14 cellular contexts compared by ENCODE assay signal in the genomic region with DNA sequence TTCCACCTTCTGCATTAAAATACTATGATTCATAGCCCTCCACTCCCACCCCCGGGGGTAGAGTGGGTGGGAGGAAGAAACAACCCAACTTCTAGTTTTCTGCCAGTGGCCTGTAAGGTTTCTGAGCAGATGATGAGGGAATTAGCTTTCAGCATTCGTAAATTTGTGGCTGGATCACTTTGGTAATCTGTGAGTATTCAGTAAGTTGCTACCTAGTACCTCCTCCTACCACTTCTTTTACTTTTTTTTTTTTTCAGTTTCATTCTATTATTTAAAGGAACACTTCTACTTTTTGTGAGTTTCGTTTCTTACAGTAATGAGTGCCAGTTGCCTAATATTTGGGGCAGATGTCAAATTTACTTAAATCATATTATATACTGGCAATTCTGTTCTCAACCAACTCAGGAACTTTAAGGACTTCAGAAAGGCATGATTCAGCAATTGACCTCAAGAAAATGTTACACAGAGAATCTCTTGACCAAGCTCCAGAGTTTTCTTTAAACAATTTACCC. TPM values are rescaled to one million over a fixed set of nuclear protein-coding genes. Genes with fewer than 3 reads are reported as not detected.
DNase-seq lines count a peak whose midpoint lies in the region; ATAC-seq and TF ChIP-seq lines count a peak whose summit lies in the region.
"Had no signal": no experiment of that assay in that cellular context is flagged by ENCODE, and none has a peak within 500 bp of the region (broad histone marks: within the 10 kb centered on the region; RNA-seq: fewer than 3 reads in every experiment).

No MANE protein-coding gene starts in this region.

- no peaks in the 10 kb centered on the region for H3K36me3 Mint-ChIP-seq in activated T-cell treated with anti-CD3 and anti-CD28 coated beads, Interleukin-2, amount 50 U/mL, for 72 hours (ENCODE audit: insufficient read depth in 2 of 2)
- peaks cover 7% of the 10 kb centered on the region for H3K36me3 Mint-ChIP-seq in type B pancreatic cell
- H3K36me3 Mint-ChIP-seq: stimulated activated effector memory CD8-positive, alpha-beta T cell treated with anti-CD3 and anti-CD28 coated beads, Interleukin-12 subunit alpha, Interleukin-12 subunit beta, amount 100 ng/mL, for 72 hours had no signal

- H3K4me1 ChIP-seq in foreskin keratinocyte, result peaks cover 14% of the 10 kb centered on the region
- no peaks in the 10 kb centered on the region for H3K4me1 ChIP-seq in sigmoid colon
- H3K4me1 ChIP-seq: SJSA1 had no signal

- H3K4me1 Mint-ChIP-seq in activated T-cell treated with anti-CD3 and anti-CD28 coated beads, Interleukin-2, amount 50 U/mL, for 72 hours (ENCODE audit: low read depth), result peaks cover 10% of the 10 kb centered on the region
- no peaks in the 10 kb centered on the region for H3K4me1 Mint-ChIP-seq in type B pancreatic cell (ENCODE audit: unreplicated experiment)

- WGBS in sigmoid colon, 2 donors, result 34 to 50% methylated on average over 3 of the region's 3 CpGs

- no peak for ATAC-seq in activated T-cell treated with anti-CD3 and anti-CD28 coated beads, Interleukin-2, amount 50 U/mL, for 72 hours (replicated peaks in 1 of 2)
- ATAC-seq in foreskin keratinocyte, result peak; percentile 29
- no peak for ATAC-seq in HG03571 (IDR thresholded peaks at IDR 0.05; ENCODE audit: unreplicated experiment)
- ATAC-seq: activated CD4-positive, CD25-positive, alpha-beta regulatory T cell treated with anti-CD3 and anti-CD28 coated beads, Interleukin-2, amount 50 U/mL, for 24 hours; stimulated activated effector memory CD8-positive, alpha-beta T cell treated with anti-CD3 and anti-CD28 coated beads, Interleukin-12 subunit alpha, Interleukin-12 subunit beta, amount 100 ng/mL, for 72 hours had no signal

- H3K9me3 Mint-ChIP-seq in activated T-cell treated with anti-CD3 and anti-CD28 coated beads, Interleukin-2, amount 50 U/mL, for 72 hours, result no peaks in the 10 kb centered on the region
- H3K9me3 Mint-ChIP-seq in type B pancreatic cell, result no peaks in the 10 kb centered on the region
- H3K9me3 Mint-ChIP-seq: stimulated activated effector memory CD8-positive, alpha-beta T cell treated with anti-CD3 and anti-CD28 coated beads, Interleukin-12 subunit alpha, Interleukin-12 subunit beta, amount 100 ng/mL, for 72 hours had no signal

- H3K27ac ChIP-seq in foreskin keratinocyte, result peak overlapping the region; percentile 78
- no peak overlapping the region for H3K27ac ChIP-seq in sigmoid colon
- H3K27ac ChIP-seq: SJSA1 had no signal

- no peak overlapping the region for H3K4me3 ChIP-seq in sigmoid colon
- H3K4me3 ChIP-seq: SJSA1 had no signal

- intact Hi-C loops in sigmoid colon (cut with DNase I), result no loop called here

- no peak for DNase-seq in activated T-cell treated with anti-CD3 and anti-CD28 coated beads, Interleukin-2, amount 50 U/mL, for 72 hours
- DNase-seq in activated T-cell treated with anti-CD3 and anti-CD28 coated beads, Interleukin-2, amount 50 U/mL, for 1 hour, result no peak
- peak; percentile 26 for DNase-seq in RPMI8226
- DNase-seq in foreskin keratinocyte, result peak in 1 of 2 donors; percentile 13
- DNase-seq in type B pancreatic cell (ENCODE audit: extremely low spot score, unreplicated experiment), result no peak
- DNase-seq in SKM-1 treated with dmso at 0.1 percent for 144 hours (lab: John Stamatoyannopoulos, UW; ENCODE audit: unreplicated experiment), result no peak
- no peak for DNase-seq in sigmoid colon
- DNase-seq: DMS79, NCI-H1092, NCI-H510A treated with DMSO at 0.1 percent for 48 hours had no signal

- no peaks in the 10 kb centered on the region for H3K27me3 ChIP-seq in foreskin keratinocyte
- no peaks in the 10 kb centered on the region for H3K27me3 ChIP-seq in sigmoid colon
- H3K27me3 ChIP-seq: SJSA1 had no signal

- no peak for TF ChIP-seq CTCF in foreskin keratinocyte (conservative IDR thresholded peaks at IDR 0.05)
- no peak for TF ChIP-seq CTCF in type B pancreatic cell (conservative IDR thresholded peaks at IDR 0.05)
- TF ChIP-seq CTCF in sigmoid colon (IDR thresholded peaks at IDR 0.05), result no peak

- H3K27me3 Mint-ChIP-seq in activated T-cell treated with anti-CD3 and anti-CD28 coated beads, Interleukin-2, amount 50 U/mL, for 72 hours (ENCODE audit: low read depth), result peaks cover 5% of the 10 kb centered on the region
- no peaks in the 10 kb centered on the region for H3K27me3 Mint-ChIP-seq in type B pancreatic cell

- peaks cover 0 to 3% (median 1%) of the 10 kb centered on the region in 4 donors for H3K9me3 ChIP-seq in sigmoid colon
- H3K9me3 ChIP-seq: SJSA1 had no signal

- H3K36me3 ChIP-seq in sigmoid colon, result no peaks in the 10 kb centered on the region
- H3K36me3 ChIP-seq: SJSA1 had no signal

- no peak for TF ChIP-seq POLR2A in sigmoid colon (IDR thresholded peaks at IDR 0.05)

- TF ChIP-seq EP300 in sigmoid colon (IDR thresholded peaks at IDR 0.05), result no peak

- H3K27ac Mint-ChIP-seq in activated T-cell treated with anti-CD3 and anti-CD28 coated beads, Interleukin-2, amount 50 U/mL, for 72 hours, result peak overlapping the region; percentile 38
- H3K27ac Mint-ChIP-seq in type B pancreatic cell, result peak overlapping the region; percentile 0
- H3K27ac Mint-ChIP-seq: stimulated activated effector memory CD8-positive, alpha-beta T cell treated with anti-CD3 and anti-CD28 coated beads, Interleukin-12 subunit alpha, Interleukin-12 subunit beta, amount 100 ng/mL, for 72 hours had no signal

- no peak overlapping the region for H3K4me3 Mint-ChIP-seq in activated T-cell treated with anti-CD3 and anti-CD28 coated beads, Interleukin-2, amount 50 U/mL, for 72 hours
- H3K4me3 Mint-ChIP-seq in type B pancreatic cell, result no peak overlapping the region
- H3K4me3 Mint-ChIP-seq: stimulated activated effector memory CD8-positive, alpha-beta T cell treated with anti-CD3 and anti-CD28 coated beads, Interleukin-12 subunit alpha, Interleukin-12 subunit beta, amount 100 ng/mL, for 72 hours had no signal

RNA-seq across cellular contexts. Expression of a gene that starts 42.4 kb away (rescaled TPM):
- total RNA-seq in activated T-cell treated with anti-CD3 and anti-CD28 coated beads, Interleukin-2, amount 50 U/mL, for 72 hours, result 10 to 100 TPM in 1 of 2 donors, 1 to 10 TPM in 1; 4.2 to 19.2 TPM
- total RNA-seq in foreskin keratinocyte, result 174 and 217 TPM in 2 replicates
- 230 and 288 TPM in 2 replicates for polyA plus RNA-seq in foreskin keratinocyte
- total RNA-seq in type B pancreatic cell (ENCODE audit: low replicate concordance), result 340 and 2,561 TPM in 2 replicates
- 100 to 1,000 TPM in 2 of 4 donors, 10 to 100 TPM in 2; 72.1 to 172 (median 94.2) TPM for total RNA-seq in sigmoid colon
- 100 to 1,000 TPM in 1 of 3 donors, 10 to 100 TPM in 2; 25.8 to 153 (median 34.7) TPM for polyA plus RNA-seq in sigmoid colon

RNA-seq across cellular contexts. Expression of a gene that starts 50.6 kb away (rescaled TPM):
- total RNA-seq in activated T-cell treated with anti-CD3 and anti-CD28 coated beads, Interleukin-2, amount 50 U/mL, for 72 hours, result not detected
- total RNA-seq in foreskin keratinocyte (not detected in 2 replicates), type B pancreatic cell (ENCODE audit: low replicate concordance) (0.36 and 2.0 TPM in 2 replicates), sigmoid colon (not detected)
- polyA plus RNA-seq in foreskin keratinocyte (0.06 TPM in 1 of 2 replicates, not detected in the other), sigmoid colon (not detected)
